1 cellular context compared by ENCODE assay signal in genomic region chr12:113314121-113314529, GRCh38.
TF ChIP-seq lines count a peak whose summit lies in the region.

No MANE protein-coding gene starts in this region.

TF ChIP-seq in K562, 482 proteins besides CTCF, POLR2A, EP300 and RAD21 (continued from another document):
- TF ChIP-seq RBM25 (IDR thresholded peaks at IDR 0.05; ENCODE audit: low read depth, low read length, severe bottlenecking), result peak; percentile 62
- TF ChIP-seq SMAD4 (CRISPR knock-in tag; conservative IDR thresholded peaks at IDR 0.05), result 0 out of 2 replicates have a peak, but pooled peaks have one; percentile 52
- TF ChIP-seq EWSR1 (IDR thresholded peaks at IDR 0.05; ENCODE audit: borderline replicate concordance, low read depth, partially characterized antibody), result no peak
- no peak for TF ChIP-seq BDP1 (IDR thresholded peaks at IDR 0.05; ENCODE audit: insufficient read depth, insufficient read length)
- no peak for TF ChIP-seq HNRNPUL1 (IDR thresholded peaks at IDR 0.05; ENCODE audit: low read length)
- no peak for TF ChIP-seq DIDO1 (tag; IDR thresholded peaks at IDR 0.05; ENCODE audit: low read depth)
- peak in 1 of 2 experiments; percentile 85; a peak in 2 of 4 replicates for TF ChIP-seq RCOR1 (IDR thresholded peaks at IDR 0.05; ENCODE audit: borderline replicate concordance in 1 of 2, low read depth in 2 of 2, low read length in 2 of 2)
- no peak for TF ChIP-seq MAFK (IDR thresholded peaks at IDR 0.05; ENCODE audit: low read length)
- TF ChIP-seq CBFA2T3 (IDR thresholded peaks at IDR 0.05), result peak; percentile 64
- no peak for TF ChIP-seq SIX5 (IDR thresholded peaks at IDR 0.05; ENCODE audit: borderline replicate concordance in 1 of 2, insufficient read depth in 1 of 2, low read depth in 1 of 2, low read length in 2 of 2)
- TF ChIP-seq HOXB6 (CRISPR knock-in tag; IDR thresholded peaks at IDR 0.05; ENCODE audit: borderline replicate concordance), result no peak
- 0 out of 2 replicates have a peak, but pooled peaks have one; percentile 27 for TF ChIP-seq MTA3 (IDR thresholded peaks at IDR 0.05; ENCODE audit: borderline replicate concordance)
- no peak for TF ChIP-seq C11orf30 (IDR thresholded peaks at IDR 0.05; ENCODE audit: low read depth)
- TF ChIP-seq RFX1 (IDR thresholded peaks at IDR 0.05), result no peak
- TF ChIP-seq ZNF518B (CRISPR knock-in tag; IDR thresholded peaks at IDR 0.05), result no peak
- TF ChIP-seq NR2C2 (CRISPR knock-in tag; IDR thresholded peaks at IDR 0.05), result no peak
- TF ChIP-seq NR2C2 (tag; IDR thresholded peaks at IDR 0.05), result no peak
- 0 out of 2 replicates have a peak, but pooled peaks have one; percentile 31 for TF ChIP-seq CREM (IDR thresholded peaks at IDR 0.05; ENCODE audit: low read depth)
- no peak for TF ChIP-seq CBX8 (IDR thresholded peaks at IDR 0.05; ENCODE audit: borderline replicate concordance, extremely low read depth, low read depth, low read length, poor library complexity, severe bottlenecking)
- TF ChIP-seq HDAC6 (IDR thresholded peaks at IDR 0.05; ENCODE audit: low read depth, low read length), result no peak
- no peak for TF ChIP-seq PCBP1 (IDR thresholded peaks at IDR 0.05; ENCODE audit: low read depth, low read length, poor library complexity, severe bottlenecking)
- no peak for TF ChIP-seq SMAD3 (CRISPR knock-in tag; conservative IDR thresholded peaks at IDR 0.05)
- TF ChIP-seq HIVEP1 (CRISPR knock-in tag; IDR thresholded peaks at IDR 0.05), result no peak
- TF ChIP-seq TARDBP (IDR thresholded peaks at IDR 0.05), result no peak
- TF ChIP-seq ZSCAN29 (IDR thresholded peaks at IDR 0.05), result no peak
- TF ChIP-seq RAD51 (IDR thresholded peaks at IDR 0.05; ENCODE audit: borderline replicate concordance, low read depth), result no peak
- no peak for TF ChIP-seq HMGN3 (IDR thresholded peaks at IDR 0.05; ENCODE audit: borderline replicate concordance, extremely low read depth, insufficient read length, low read depth, low read length)
- TF ChIP-seq IRF9 (tag; IDR thresholded peaks at IDR 0.05), result no peak
- TF ChIP-seq NFRKB (IDR thresholded peaks at IDR 0.05; ENCODE audit: low read depth), result no peak
